11 cellular contexts compared by ENCODE assay signal in the genomic region with DNA sequence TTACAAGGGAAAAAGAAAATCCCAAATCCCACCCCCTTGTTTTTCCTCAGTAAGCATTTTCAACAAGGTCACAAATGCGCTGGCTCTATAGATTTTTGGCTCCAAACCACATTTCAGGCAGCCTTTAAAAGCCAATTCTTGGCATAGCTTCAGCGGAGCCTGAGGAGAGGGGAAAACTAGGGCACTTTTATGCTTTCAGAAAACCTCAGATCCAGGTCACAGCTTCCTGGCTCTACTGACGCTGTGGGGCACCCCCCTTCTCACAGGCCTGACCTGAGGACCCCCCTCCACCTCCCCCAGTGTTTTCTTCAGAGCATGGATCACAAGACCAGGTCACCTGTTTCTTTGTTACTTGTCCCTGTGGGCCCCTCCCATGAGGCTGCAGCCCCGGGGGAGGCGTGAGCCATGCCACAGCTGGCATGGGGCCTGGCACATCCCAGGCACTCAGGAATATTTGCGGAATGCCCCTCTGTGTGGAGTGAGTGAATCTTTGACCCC. TPM values are rescaled to one million over a fixed set of nuclear protein-coding genes. Genes with fewer than 3 reads are reported as not detected.
DNase-seq lines count a peak whose midpoint lies in the region; ATAC-seq and TF ChIP-seq lines count a peak whose summit lies in the region.
"Had no signal": no experiment of that assay in that cellular context is flagged by ENCODE, and none has a peak within 500 bp of the region (broad histone marks: within the 10 kb centered on the region; RNA-seq: fewer than 3 reads in every experiment).

No MANE protein-coding gene starts in this region.

- TF ChIP-seq POLR2A in lower leg skin (IDR thresholded peaks at IDR 0.05), result no peak

- peaks cover 8% of the 10 kb centered on the region for H3K36me3 Mint-ChIP-seq in activated T-helper 2 cell treated with anti-CD3 and anti-CD28 coated beads, Interferon-gamma antibody, Interleukin-2, Interleukin-4, amounts not matched to agents 10 μg/mL and 5 μg/mL and 100 μg/mL, durations not matched to agents 14 hours and 24 hours and 36 hours (ENCODE audit: low read depth)

- peaks cover 0 to 22% of the 10 kb centered on the region in 2 donors for H3K4me1 ChIP-seq in right atrium auricular region

- 35 to 38% methylated on average over 6 of the region's 6 CpGs for WGBS in lower leg skin, 2 donors

- no peaks in the 10 kb centered on the region for H3K36me3 ChIP-seq in right atrium auricular region

- no peaks in the 10 kb centered on the region for H3K9me3 Mint-ChIP-seq in activated T-helper 2 cell treated with anti-CD3 and anti-CD28 coated beads, Interferon-gamma antibody, Interleukin-2, Interleukin-4, amounts not matched to agents 10 μg/mL and 5 μg/mL and 100 μg/mL, durations not matched to agents 14 hours and 24 hours and 36 hours

- H3K4me1 Mint-ChIP-seq in activated T-helper 2 cell treated with anti-CD3 and anti-CD28 coated beads, Interferon-gamma antibody, Interleukin-2, Interleukin-4, amounts not matched to agents 10 μg/mL and 5 μg/mL and 100 μg/mL, durations not matched to agents 14 hours and 24 hours and 36 hours (ENCODE audit: low read depth), result no peaks in the 10 kb centered on the region

- H3K27me3 Mint-ChIP-seq in activated T-helper 2 cell treated with anti-CD3 and anti-CD28 coated beads, Interferon-gamma antibody, Interleukin-2, Interleukin-4, amounts not matched to agents 10 μg/mL and 5 μg/mL and 100 μg/mL, durations not matched to agents 14 hours and 24 hours and 36 hours (ENCODE audit: low read depth), result no peaks in the 10 kb centered on the region

- H3K27ac ChIP-seq in right atrium auricular region (peak overlapping the region; percentile 60 to 65), skin epidermis (peak overlapping the region in 18 of 21 experiments; percentile 32 to 91 (median 74))

- no peak for ATAC-seq in HG03135 (IDR thresholded peaks at IDR 0.05; ENCODE audit: unreplicated experiment)

- no peak overlapping the region; the same call in 1 of the 2 replicates for H3K4me3 ChIP-seq in HFF-Myc (replicated peaks; ENCODE audit: low read depth, low read length)
- no peak overlapping the region for H3K4me3 ChIP-seq in right atrium auricular region
- no peak overlapping the region for H3K4me3 ChIP-seq in skin epidermis
- no peak overlapping the region for H3K4me3 ChIP-seq in lower leg skin (ENCODE audit: low read depth, poor library complexity, severe bottlenecking)

- intact Hi-C loops in activated T-helper 2 cell treated with anti-CD3 and anti-CD28 coated beads, Interferon-gamma antibody, Interleukin-2, Interleukin-4, amounts not matched to agents 10 μg/mL and 5 μg/mL and 100 μg/mL, durations not matched to agents 14 hours and 24 hours and 36 hours (cut with micrococcal nuclease), result no loop called here
- intact Hi-C loops in lower leg skin (cut with DNase I; ENCODE audit: low total_unique reads), result no loop called here

- H3K9me3 ChIP-seq in right atrium auricular region, result no peaks in the 10 kb centered on the region

- DNase-seq in HFF-Myc (ENCODE audit: extremely low read depth, low read depth) (peak; percentile 61), anterior cingulate cortex (lab: John Stamatoyannopoulos, UW) (peak in 31 of 58 donors; percentile 17 to 84 (median 46)), right atrium auricular region (ENCODE audit: low spot score) (no peak), HT-29 (ENCODE audit: low spot score) (no peak), lower leg skin (ENCODE audit: low spot score in 2 of 2) (no peak)
- DNase-seq in activated T-helper 2 cell treated with anti-CD3 and anti-CD28 coated beads, Interferon-gamma antibody, Interleukin-2, Interleukin-4, amounts not matched to agents 10 μg/mL and 5 μg/mL and 100 μg/mL, durations not matched to agents 14 hours and 24 hours and 36 hours (ENCODE audit: low spot score), result no peak
- DNase-seq: activated CD4-positive, CD25-positive, alpha-beta regulatory T cell; MV-4-11; small intestine had no signal

- H3K27me3 ChIP-seq in right atrium auricular region, result no peaks in the 10 kb centered on the region

- H3K4me3 Mint-ChIP-seq in activated T-helper 2 cell treated with anti-CD3 and anti-CD28 coated beads, Interferon-gamma antibody, Interleukin-2, Interleukin-4, amounts not matched to agents 10 μg/mL and 5 μg/mL and 100 μg/mL, durations not matched to agents 14 hours and 24 hours and 36 hours (ENCODE audit: low read depth), result no peak overlapping the region

- H3K27ac Mint-ChIP-seq in activated T-helper 2 cell treated with anti-CD3 and anti-CD28 coated beads, Interferon-gamma antibody, Interleukin-2, Interleukin-4, amounts not matched to agents 10 μg/mL and 5 μg/mL and 100 μg/mL, durations not matched to agents 14 hours and 24 hours and 36 hours, result no peak overlapping the region

- TF ChIP-seq CTCF in HFF-Myc (IDR thresholded peaks at IDR 0.05; ENCODE audit: low read depth, low read length, missing control alignments) (no peak), right atrium auricular region (IDR thresholded peaks at IDR 0.05) (no peak), lower leg skin (IDR thresholded peaks at IDR 0.05) (no peak)

RNA-seq across cellular contexts. Expression of a gene that starts 30.1 kb away (rescaled TPM):
- total RNA-seq in right atrium auricular region (10 to 100 TPM; 35.3 to 44.7 TPM), lower leg skin (10 to 100 TPM; 18.4 to 55.5 (median 25.2) TPM)
- total RNA-seq in HT-29 (2014; rRNA removed; shearing (Covaris generic)), result 23.0 and 38.1 TPM in 2 replicates
- total RNA-seq in activated T-helper 2 cell treated with anti-CD3 and anti-CD28 coated beads, Interferon-gamma antibody, Interleukin-2, Interleukin-4, amounts not matched to agents 10 μg/mL and 5 μg/mL and 100 μg/mL, durations not matched to agents 14 hours and 24 hours and 36 hours, result 1.3 TPM in 2 replicates

Comparison
In these comparisons a context has a peak if more than half of its experiments do, and no peak if none do; other contexts are left out.
1. DNase-seq: peak in HFF-Myc (single experiment) and anterior cingulate cortex (31 of 58); none in right atrium auricular region (single experiment), HT-29 (single experiment), activated T-helper 2 cell treated with anti-CD3 and anti-CD28 coated beads, Interferon-gamma antibody, Interleukin-2, Interleukin-4, amounts not matched to agents 10 μg/mL and 5 μg/mL and 100 μg/mL, durations not matched to agents 14 hours and 24 hours and 36 hours (single experiment) and lower leg skin (0 of 2).